8 cellular contexts compared by ENCODE assay signal in the genomic region with DNA sequence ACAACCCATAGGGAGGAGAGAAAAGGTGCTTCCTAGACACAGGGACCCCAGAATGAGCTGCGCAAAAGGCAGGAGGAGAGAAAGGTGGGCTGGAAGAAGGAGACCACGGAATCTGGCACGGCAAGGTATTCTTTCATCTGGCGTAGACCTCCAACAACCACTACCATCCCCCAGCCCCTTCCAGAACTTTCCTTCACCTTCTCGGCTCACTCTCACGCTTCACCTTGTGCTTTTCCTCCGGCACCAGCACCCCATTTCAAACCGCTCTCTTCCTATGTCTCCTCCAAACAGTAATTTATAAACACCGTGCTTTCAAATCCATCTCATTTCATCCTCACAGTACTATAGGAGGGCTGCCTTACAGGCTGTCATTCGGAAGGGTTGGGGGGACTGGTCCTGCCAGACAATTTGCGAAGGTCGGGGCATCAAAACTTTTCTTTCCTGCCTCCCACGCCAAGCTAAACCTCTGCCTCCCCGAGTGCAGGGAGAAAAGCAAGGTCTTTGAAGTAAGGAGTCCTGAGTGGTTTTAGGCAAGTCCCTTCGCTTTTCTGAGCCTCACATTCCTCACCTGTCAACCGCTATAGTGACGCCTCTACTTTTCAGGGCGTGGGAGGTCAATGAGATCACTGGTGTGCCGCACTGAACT. TPM values are rescaled to one million over a fixed set of nuclear protein-coding genes. Genes with fewer than 3 reads are reported as not detected.
DNase-seq lines count a peak whose midpoint lies in the region; ATAC-seq and TF ChIP-seq lines count a peak whose summit lies in the region.

No MANE protein-coding gene starts in this region.

- no peaks in the 10 kb centered on the region for H3F3A ChIP-seq in OCI-LY1 (ENCODE audit: insufficient read depth, low read length)
- no peaks in the 10 kb centered on the region for H3F3A ChIP-seq in neural progenitor cell (ENCODE audit: low read depth)

- DNase-seq in Caco-2 (no peak), neural progenitor cell (ENCODE audit: low spot score) (no peak), GM19238 (ENCODE audit: insufficient read length, low spot score) (no peak), GF-D8 (lab: John Stamatoyannopoulos, UW) (no peak)

- CTCF ChIA-PET in Caco-2 (lab: Charles Lee), result interaction anchor here (0.6 to 1.5 kb wide), 2 partner anchors 126 to 377 kb away, joined by 3 to 8 read pairs; no protein-coding TSS in a partner anchor

- BruUV-seq in Caco-2 (replicated peaks; lab: Mats Ljungman, UMichigan), result TSS peak; percentile 40

- H3K27ac ChIP-seq in OCI-LY1 (ENCODE audit: low read depth, low read length, poor library complexity, severe bottlenecking) (no peak overlapping the region), neural progenitor cell (no peak overlapping the region)

- H3K4me1 ChIP-seq in Caco-2, result peaks cover 28% of the 10 kb centered on the region
- H3K4me1 ChIP-seq in OCI-LY1 (ENCODE audit: insufficient read depth, low read length, severe bottlenecking), result peaks cover 19% of the 10 kb centered on the region
- peaks cover 12% of the 10 kb centered on the region for H3K4me1 ChIP-seq in neural progenitor cell

- H3K4me1 Mint-ChIP-seq in Caco-2 (ENCODE audit: low read depth, unreplicated experiment), result peaks cover 37% of the 10 kb centered on the region
- H3K4me1 Mint-ChIP-seq in dendritic cell treated with granulocyte-macrophage colony-stimulating factor and Interleukin-4, amounts not matched to agents 40 ng/mL and 50 ng/mL, for 4 days (ENCODE audit: low read depth), result peaks cover 54% of the 10 kb centered on the region
- H3K4me1 Mint-ChIP-seq in neural progenitor cell, result peaks cover 39% of the 10 kb centered on the region

- no peak for TF ChIP-seq CTCF in Caco-2 (IDR thresholded peaks at IDR 0.05; ENCODE audit: insufficient read depth in 1 of 2, low read depth in 1 of 2, low read length in 1 of 2, severe bottlenecking in 1 of 2, unreplicated experiment in 1 of 2)
- TF ChIP-seq CTCF in OCI-LY1 (IDR thresholded peaks at IDR 0.05; ENCODE audit: low read length), result no peak
- no peak for TF ChIP-seq CTCF in neural progenitor cell (IDR thresholded peaks at IDR 0.05)

- H4K20me1 ChIP-seq in OCI-LY1 (ENCODE audit: insufficient read depth, low read length) (no peaks in the 10 kb centered on the region), neural progenitor cell (ENCODE audit: low read depth) (no peaks in the 10 kb centered on the region)

- H3K27me3 ChIP-seq in Caco-2 (replicated peaks; ENCODE audit: control insufficient read depth, insufficient read depth, low read length), result no peaks in the 10 kb centered on the region
- no peaks in the 10 kb centered on the region; the same call in 1 of the 2 replicates for H3K27me3 ChIP-seq in OCI-LY1 (ENCODE audit: insufficient read depth, low read length)
- peaks cover 11% of the 10 kb centered on the region for H3K27me3 ChIP-seq in neural progenitor cell

- H2AFZ ChIP-seq in OCI-LY1 (ENCODE audit: low read length) (peak overlapping the region; percentile 36; the same call in 1 of the 2 replicates), neural progenitor cell (replicated peaks) (no peak overlapping the region)

- H3K4me2 ChIP-seq in OCI-LY1 (ENCODE audit: low read length) (peak overlapping the region; percentile 93), neural progenitor cell (peak overlapping the region; percentile 81)

- H3K27ac Mint-ChIP-seq in Caco-2 (ENCODE audit: unreplicated experiment) (peak overlapping the region; percentile 84), neural progenitor cell (no peak overlapping the region)
- H3K27ac Mint-ChIP-seq in dendritic cell treated with granulocyte-macrophage colony-stimulating factor and Interleukin-4, amounts not matched to agents 40 ng/mL and 50 ng/mL, for 4 days, result peak overlapping the region; percentile 93

- H3K9ac ChIP-seq in OCI-LY1 (ENCODE audit: low read length) (peak overlapping the region; percentile 64), neural progenitor cell (no peak overlapping the region)

- POLR2A ChIA-PET in Caco-2 (lab: Charles Lee), result interaction anchor here (0.5 to 2.2 kb wide), 3 partner anchors 48 to 387 kb away, joined by 3 to 32 read pairs (median 5); a partner anchor contains a TSS

- H3K27me3 Mint-ChIP-seq in Caco-2 (ENCODE audit: insufficient read depth, unreplicated experiment), result no peaks in the 10 kb centered on the region
- no peaks in the 10 kb centered on the region for H3K27me3 Mint-ChIP-seq in dendritic cell treated with granulocyte-macrophage colony-stimulating factor and Interleukin-4, amounts not matched to agents 40 ng/mL and 50 ng/mL, for 4 days
- peaks cover 6% of the 10 kb centered on the region for H3K27me3 Mint-ChIP-seq in neural progenitor cell (ENCODE audit: insufficient read depth, low read depth)

- H3K4me3 ChIP-seq in Caco-2 (ENCODE audit: low read depth, low read length) (peak overlapping the region; percentile 82), OCI-LY1 (ENCODE audit: low read depth, low read length, poor library complexity, severe bottlenecking) (peak overlapping the region; percentile 79), neural progenitor cell (peak overlapping the region; percentile 82)

- H3K9me3 ChIP-seq in Caco-2, result no peaks in the 10 kb centered on the region
- H3K9me3 ChIP-seq in OCI-LY1 (ENCODE audit: low read length), result no peaks in the 10 kb centered on the region
- no peaks in the 10 kb centered on the region for H3K9me3 ChIP-seq in neural progenitor cell (ENCODE audit: low read depth)

- H3K9me2 ChIP-seq in OCI-LY1 (ENCODE audit: low read depth, low read length), result no peaks in the 10 kb centered on the region

- ATAC-seq in HG02970 (IDR thresholded peaks at IDR 0.05; ENCODE audit: low FRiP score, unreplicated experiment), result no peak
- no peak for ATAC-seq in HG03460 (IDR thresholded peaks at IDR 0.05; ENCODE audit: unreplicated experiment)

- H3K36me3 ChIP-seq in Caco-2 (ENCODE audit: control insufficient read depth, insufficient read depth, low read length) (no peaks in the 10 kb centered on the region), OCI-LY1 (ENCODE audit: insufficient read depth, low read length) (no peaks in the 10 kb centered on the region), neural progenitor cell (no peaks in the 10 kb centered on the region)

- H3K9me3 Mint-ChIP-seq in Caco-2 (ENCODE audit: unreplicated experiment) (no peaks in the 10 kb centered on the region), neural progenitor cell (no peaks in the 10 kb centered on the region)
- H3K9me3 Mint-ChIP-seq in dendritic cell treated with granulocyte-macrophage colony-stimulating factor and Interleukin-4, amounts not matched to agents 40 ng/mL and 50 ng/mL, for 4 days, result no peaks in the 10 kb centered on the region

- H3K36me3 Mint-ChIP-seq in Caco-2 (ENCODE audit: insufficient read depth, unreplicated experiment) (peaks cover 16% of the 10 kb centered on the region), neural progenitor cell (peaks cover 2% of the 10 kb centered on the region)
- peaks cover 30% of the 10 kb centered on the region for H3K36me3 Mint-ChIP-seq in dendritic cell treated with granulocyte-macrophage colony-stimulating factor and Interleukin-4, amounts not matched to agents 40 ng/mL and 50 ng/mL, for 4 days (ENCODE audit: low read depth)

- intact Hi-C loops in Caco-2 (cut with micrococcal nuclease; ENCODE audit: unreplicated experiment), result loop anchor here (1.0 to 5.0 kb wide), 5 partner anchors 38 to 195 kb away; a partner anchor contains a TSS
- intact Hi-C loops in dendritic cell treated with granulocyte-macrophage colony-stimulating factor and Interleukin-4, amounts not matched to agents 40 ng/mL and 50 ng/mL, for 4 days (cut with micrococcal nuclease), result loop anchor here (2.0 kb wide), 1 partner anchor 49 kb away; a partner anchor contains a TSS

- H3K79me2 ChIP-seq in OCI-LY1 (ENCODE audit: insufficient read depth, low read length) (no peaks in the 10 kb centered on the region), neural progenitor cell (ENCODE audit: low read depth) (no peaks in the 10 kb centered on the region)

- H3K4me3 Mint-ChIP-seq in Caco-2 (ENCODE audit: unreplicated experiment) (peak overlapping the region; percentile 98), neural progenitor cell (peak overlapping the region; percentile 94)
- H3K4me3 Mint-ChIP-seq in dendritic cell treated with granulocyte-macrophage colony-stimulating factor and Interleukin-4, amounts not matched to agents 40 ng/mL and 50 ng/mL, for 4 days, result peak overlapping the region; percentile 97

RNA-seq across cellular contexts. Expression of a gene that starts 0.9 kb away (rescaled TPM):
- total RNA-seq in Caco-2 (2022), result 6.4 and 10.4 TPM in 2 replicates
- total RNA-seq in neural progenitor cell (ENCODE audit: low replicate concordance), result 0.90 and 2.3 TPM in 2 replicates

RNA-seq across cellular contexts. Expression of a gene that starts 1.2 kb away (rescaled TPM):
- total RNA-seq in Caco-2 (2022) (10.7 and 11.3 TPM in 2 replicates), neural progenitor cell (ENCODE audit: low replicate concordance) (4.2 and 12.5 TPM in 2 replicates)

RNA-seq across cellular contexts. Expression of a gene that starts 48.1 kb away (rescaled TPM):
- 188 and 191 TPM in 2 replicates for total RNA-seq in Caco-2 (2022)
- 73.2 and 117 TPM in 2 replicates for total RNA-seq in neural progenitor cell (ENCODE audit: low replicate concordance)
